Comparison of ENCODE assay signal across 8 cellular contexts in genomic region chr1:211951856-211952255, GRCh38.
A peak's percentile ranks its signal among the peaks of the same experiment; 100 is the strongest.
DNase-seq lines count a peak whose midpoint lies in the region; ATAC-seq, FAIRE-seq and TF ChIP-seq lines count a peak whose summit lies in the region.

No MANE protein-coding gene starts in this region.

- intact Hi-C loops in pancreas (cut with DNase I) (no loop called here), cardiac septum (cut with DNase I) (no loop called here)

- H3K9me3 ChIP-seq in pancreas, result no peaks in the 10 kb centered on the region

- no peaks in the 10 kb centered on the region for H3K4me1 ChIP-seq in pancreas

- H3K27ac ChIP-seq in pancreas, result peak overlapping the region in 1 of 4 donors; percentile 8

- no peak for FAIRE-seq in pancreas (lab: Jason Lieb, UNC)

- no peak for TF ChIP-seq CTCF in pancreas (IDR thresholded peaks at IDR 0.05)

- in situ Hi-C loops in SK-MEL-5 (cut with HindIII; ENCODE audit: low pct_unique_long_range_greater_than_20kb, low sequenced_read_pairs), result no loop called here

- H3K27me3 ChIP-seq in pancreas, result no peaks in the 10 kb centered on the region

- no peak overlapping the region for H3K4me3 ChIP-seq in pancreas

- DNase-seq in NCI-H2029 (lab: John Stamatoyannopoulos, UW) (peak; percentile 34), NCI-H2029 treated with DMSO at 0.1 percent for 48 hours (lab: John Stamatoyannopoulos, UW) (no peak), SK-MEL-5 (ENCODE audit: low read depth, low spot score) (peak; percentile 70), pancreas (no peak), cardiac septum (ENCODE audit: low spot score) (no peak), inferior parietal cortex (ENCODE audit: extremely low spot score) (no peak)
- DNase-seq in stimulated activated CD4-positive, alpha-beta T cell treated with anti-CD3 and anti-CD28 coated beads, Interleukin-4, amount 100 ng/mL, for 4 hours, result no peak

- peak; percentile 89 for ATAC-seq in HG02852 (IDR thresholded peaks at IDR 0.05; ENCODE audit: unreplicated experiment)
- ATAC-seq in pancreas, result peak in 3 of 4 donors; percentile 60 to 82 (median 71)

- H3K36me3 ChIP-seq in pancreas, result no peaks in the 10 kb centered on the region

Comparison
In these comparisons a context has a peak if more than half of its experiments do, and no peak if none do; other contexts are left out.
1. DNase-seq: peak in NCI-H2029 (single experiment) and SK-MEL-5 (single experiment); none in NCI-H2029 treated with DMSO at 0.1 percent for 48 hours (single experiment), pancreas (0 of 6), cardiac septum (single experiment), stimulated activated CD4-positive, alpha-beta T cell treated with anti-CD3 and anti-CD28 coated beads, Interleukin-4, amount 100 ng/mL, for 4 hours (0 of 2) and inferior parietal cortex (single experiment).